Comparison of ENCODE assay signal across 14 cellular contexts in genomic region chr5:154206291-154206690, GRCh38.
"Had no signal": no experiment of that assay in that cellular context is flagged by ENCODE, and none has a peak within 500 bp of the region (broad histone marks: within the 10 kb centered on the region; RNA-seq: fewer than 3 reads in every experiment).

No MANE protein-coding gene starts in this region.

- H3K27me3 Mint-ChIP-seq: memory B cell; stimulated activated naive CD8-positive, alpha-beta T cell treated with anti-CD3 and anti-CD28 coated beads, Interleukin-15, amount 100 ng/mL, for 72 hours had no signal

- H3K27me3 ChIP-seq: ascending aorta, heart right ventricle, left lung, ovary had no signal

- H3K27ac ChIP-seq: ascending aorta, heart right ventricle, left lung, ovary, thoracic aorta had no signal

- DNase-seq: activated CD4-positive, alpha-beta T cell treated with anti-CD3 and anti-CD28 coated beads, Interleukin-2, amount 50 U/mL, for 48 hours; activated CD4-positive, CD25-positive, alpha-beta regulatory T cell; activated gamma-delta T cell; activated T-cell treated with anti-CD3 and anti-CD28 coated beads, Interleukin-2, amount 50 U/mL, for 4 hours; foreskin melanocyte; islet precursor cell; left lung; ovary; stimulated activated CD4-positive, alpha-beta T cell treated with anti-CD3 and anti-CD28 coated beads, Interleukin-4, amount 100 ng/mL, for 24 hours; stimulated activated naive CD8-positive, alpha-beta T cell treated with anti-CD3 and anti-CD28 coated beads, Interleukin-15, amount 100 ng/mL, for 72 hours had no signal

- ATAC-seq: activated T-cell treated with anti-CD3 and anti-CD28 coated beads, Interleukin-2, amount 50 U/mL, for 4 hours; left lung; stimulated activated naive CD8-positive, alpha-beta T cell treated with anti-CD3 and anti-CD28 coated beads, Interleukin-15, amount 100 ng/mL, for 72 hours had no signal

- H3K9me3 ChIP-seq: ascending aorta, left lung, ovary had no signal

- H3K36me3 ChIP-seq: ovary had no signal

- H3K27ac Mint-ChIP-seq: memory B cell had no signal

- H3K4me3 ChIP-seq: ascending aorta, heart right ventricle, left lung, ovary, thoracic aorta had no signal

- H3K4me3 Mint-ChIP-seq: activated T-cell treated with anti-CD3 and anti-CD28 coated beads, Interleukin-2, amount 50 U/mL, for 4 hours; memory B cell; stimulated activated naive CD8-positive, alpha-beta T cell treated with anti-CD3 and anti-CD28 coated beads, Interleukin-15, amount 100 ng/mL, for 72 hours had no signal

- H3K9me3 Mint-ChIP-seq: activated T-cell treated with anti-CD3 and anti-CD28 coated beads, Interleukin-2, amount 50 U/mL, for 4 hours; stimulated activated naive CD8-positive, alpha-beta T cell treated with anti-CD3 and anti-CD28 coated beads, Interleukin-15, amount 100 ng/mL, for 72 hours had no signal

- H3K4me1 ChIP-seq: ascending aorta had no signal
